Comparison of ENCODE assay signal across 8 cellular contexts in the genomic region with DNA sequence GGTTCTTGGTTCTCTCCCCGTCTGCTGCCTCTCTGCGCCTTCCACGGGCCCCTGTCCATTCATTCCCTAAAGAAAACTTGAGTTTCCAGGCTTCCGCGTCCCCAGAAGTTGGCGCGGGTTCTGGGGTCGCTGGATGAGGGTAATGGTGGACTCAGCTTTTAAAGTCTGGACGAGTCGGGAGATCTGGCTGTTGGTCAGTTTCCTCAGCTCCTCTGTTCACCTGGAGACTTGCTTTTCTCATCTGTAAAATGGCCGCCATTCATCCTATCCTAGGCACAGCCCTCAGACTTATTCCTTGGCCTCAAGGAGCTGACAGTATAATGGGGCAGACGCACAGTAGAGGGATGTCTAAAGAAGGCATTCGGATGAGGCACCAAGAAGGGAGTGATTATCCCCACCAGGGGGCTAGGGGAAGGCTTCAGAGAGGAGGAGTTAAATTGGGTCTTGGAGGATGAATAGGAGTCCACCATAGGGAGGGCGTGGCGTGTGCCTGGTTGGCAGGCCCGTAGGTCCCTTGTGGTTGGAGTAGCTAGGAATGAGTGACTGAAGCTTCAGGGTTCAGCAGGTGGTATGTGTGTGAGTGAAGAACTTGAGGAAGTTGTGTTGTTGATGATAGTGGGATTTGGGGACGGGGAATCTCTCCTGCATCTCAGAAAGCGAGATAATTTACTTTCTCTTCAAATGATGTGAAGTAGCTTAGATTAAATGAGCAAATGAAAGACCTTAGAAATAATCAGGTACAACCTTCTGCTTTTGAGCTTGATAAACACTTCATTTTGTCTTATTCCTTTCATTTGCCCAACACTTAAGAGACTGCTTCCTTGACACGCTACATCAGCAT. TPM values are rescaled to one million over a fixed set of nuclear protein-coding genes. Genes with fewer than 3 reads are reported as not detected.
DNase-seq lines count a peak whose midpoint lies in the region; ATAC-seq and TF ChIP-seq lines count a peak whose summit lies in the region.

No MANE protein-coding gene starts in this region.

- H3K79me2 ChIP-seq in neural cell (replicated peaks; ENCODE audit: insufficient read depth, low read length), result peaks cover 11% of the 10 kb centered on the region

- H3K27me3 ChIP-seq in neural cell (ENCODE audit: insufficient read depth, low read depth, low read length), result no peaks in the 10 kb centered on the region

- H4K20me1 ChIP-seq in neural cell (ENCODE audit: insufficient read depth), result no peaks in the 10 kb centered on the region

- TF ChIP-seq POLR2A in erythroblast (IDR thresholded peaks at IDR 0.05; ENCODE audit: low read length), result no peak

- TF ChIP-seq EP300 in neural cell (conservative IDR thresholded peaks at IDR 0.05; ENCODE audit: poor library complexity, severe bottlenecking), result no peak

- H3K4me2 ChIP-seq in neural cell (ENCODE audit: low read length), result peak overlapping the region; percentile 78

- no peaks in the 10 kb centered on the region for H3K9me3 ChIP-seq in neural cell (ENCODE audit: low read length)

- peak overlapping the region; percentile 70 for H3K27ac ChIP-seq in VCaP
- peak overlapping the region; percentile 92 for H3K27ac ChIP-seq in neural cell (ENCODE audit: low read length)

- peak overlapping the region; percentile 95 for H3K9ac ChIP-seq in neural cell (ENCODE audit: low read length)

- H3F3A ChIP-seq in neural cell (ENCODE audit: insufficient read depth, low read length, poor library complexity, severe bottlenecking), result no peaks in the 10 kb centered on the region

- TF ChIP-seq CTCF in VCaP (conservative IDR thresholded peaks at IDR 0.05) (no peak), neural cell (IDR thresholded peaks at IDR 0.05; ENCODE audit: poor library complexity, severe bottlenecking) (no peak)

- intact Hi-C loops in head of caudate nucleus (cut with DNase I), result loop anchor here (2.0 kb wide), 2 partner anchors 33 to 331 kb away; a partner anchor contains a TSS

- no peak for TF ChIP-seq RAD21 in neural cell (conservative IDR thresholded peaks at IDR 0.05)

- peak; percentile 97 for DNase-seq in CMK (ENCODE audit: low read depth)
- DNase-seq in erythroblast (lab: John Stamatoyannopoulos, UW), result peak; percentile 61 to 78
- no peak for DNase-seq in HuH-7.5 (ENCODE audit: low spot score)
- no peak for DNase-seq in head of caudate nucleus
- DNase-seq in Ammon's horn (ENCODE audit: low spot score), result no peak

- H2AFZ ChIP-seq in neural cell (ENCODE audit: low read depth, low read length), result peak overlapping the region; percentile 97

- H3K4me3 ChIP-seq in neural cell (ENCODE audit: low read length), result peak overlapping the region; percentile 90

- peak; percentile 3 for ATAC-seq in HG02943 (IDR thresholded peaks at IDR 0.05; ENCODE audit: low read depth, unreplicated experiment)

- no peaks in the 10 kb centered on the region for H3K9me2 ChIP-seq in neural cell (ENCODE audit: insufficient read depth, low read length)

- H3K36me3 ChIP-seq in neural cell (ENCODE audit: insufficient read depth, low read length), result peaks cover 5% of the 10 kb centered on the region

TF ChIP-seq in neural cell, 6 proteins besides CTCF, POLR2A, EP300 and RAD21:
- TF ChIP-seq, protein P1, sequence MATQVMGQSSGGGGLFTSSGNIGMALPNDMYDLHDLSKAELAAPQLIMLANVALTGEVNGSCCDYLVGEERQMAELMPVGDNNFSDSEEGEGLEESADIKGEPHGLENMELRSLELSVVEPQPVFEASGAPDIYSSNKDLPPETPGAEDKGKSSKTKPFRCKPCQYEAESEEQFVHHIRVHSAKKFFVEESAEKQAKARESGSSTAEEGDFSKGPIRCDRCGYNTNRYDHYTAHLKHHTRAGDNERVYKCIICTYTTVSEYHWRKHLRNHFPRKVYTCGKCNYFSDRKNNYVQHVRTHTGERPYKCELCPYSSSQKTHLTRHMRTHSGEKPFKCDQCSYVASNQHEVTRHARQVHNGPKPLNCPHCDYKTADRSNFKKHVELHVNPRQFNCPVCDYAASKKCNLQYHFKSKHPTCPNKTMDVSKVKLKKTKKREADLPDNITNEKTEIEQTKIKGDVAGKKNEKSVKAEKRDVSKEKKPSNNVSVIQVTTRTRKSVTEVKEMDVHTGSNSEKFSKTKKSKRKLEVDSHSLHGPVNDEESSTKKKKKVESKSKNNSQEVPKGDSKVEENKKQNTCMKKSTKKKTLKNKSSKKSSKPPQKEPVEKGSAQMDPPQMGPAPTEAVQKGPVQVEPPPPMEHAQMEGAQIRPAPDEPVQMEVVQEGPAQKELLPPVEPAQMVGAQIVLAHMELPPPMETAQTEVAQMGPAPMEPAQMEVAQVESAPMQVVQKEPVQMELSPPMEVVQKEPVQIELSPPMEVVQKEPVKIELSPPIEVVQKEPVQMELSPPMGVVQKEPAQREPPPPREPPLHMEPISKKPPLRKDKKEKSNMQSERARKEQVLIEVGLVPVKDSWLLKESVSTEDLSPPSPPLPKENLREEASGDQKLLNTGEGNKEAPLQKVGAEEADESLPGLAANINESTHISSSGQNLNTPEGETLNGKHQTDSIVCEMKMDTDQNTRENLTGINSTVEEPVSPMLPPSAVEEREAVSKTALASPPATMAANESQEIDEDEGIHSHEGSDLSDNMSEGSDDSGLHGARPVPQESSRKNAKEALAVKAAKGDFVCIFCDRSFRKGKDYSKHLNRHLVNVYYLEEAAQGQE (IDR thresholded peaks at IDR 0.05; ENCODE audit: borderline replicate concordance), result no peak
- TF ChIP-seq TAF1 (IDR thresholded peaks at IDR 0.05; ENCODE audit: low read depth) (peak; percentile 6), MXI1 (conservative IDR thresholded peaks at IDR 0.05; ENCODE audit: poor library complexity, severe bottlenecking) (no peak), POLR2AphosphoS5 (IDR thresholded peaks at IDR 0.05) (no peak)

RNA-seq across cellular contexts. Expression of a gene that starts 0.7 kb away (rescaled TPM):
- polyA plus RNA-seq in neural cell, result 29.8 and 30.2 TPM in 2 replicates
- 54.9 and 57.0 TPM in 2 replicates for polyA minus RNA-seq in neural cell

RNA-seq across cellular contexts. Expression of a gene that starts 32.4 kb away (rescaled TPM):
- polyA plus RNA-seq in neural cell, result 38.4 and 40.3 TPM in 2 replicates
- polyA minus RNA-seq in neural cell, result 70.4 and 76.1 TPM in 2 replicates

RNA-seq across cellular contexts. Expression of a gene that starts 34.3 kb away (rescaled TPM):
- 74.7 and 76.6 TPM in 2 replicates for polyA plus RNA-seq in neural cell
- polyA minus RNA-seq in neural cell, result 56.0 and 58.4 TPM in 2 replicates

Comparison
In these comparisons a context has a peak if more than half of its experiments do, and no peak if none do; other contexts are left out.
1. DNase-seq: peak in CMK (single experiment) and erythroblast (2 of 2); none in HuH-7.5 (single experiment), head of caudate nucleus (0 of 42) and Ammon's horn (single experiment).